16 cellular contexts compared by ENCODE assay signal in genomic region chr4:156228706-156229105, GRCh38.
"Had no signal": no experiment of that assay in that cellular context is flagged by ENCODE, and none has a peak within 500 bp of the region (broad histone marks: within the 10 kb centered on the region; RNA-seq: fewer than 3 reads in every experiment).

No MANE protein-coding gene starts in this region.

- H3K9me3 ChIP-seq: mucosa of descending colon, neutrophil, right atrium auricular region, sigmoid colon had no signal

- H3K4me3 ChIP-seq: coronary artery, mucosa of descending colon, right atrium auricular region, sigmoid colon had no signal

- DNase-seq: effector CD4-positive, alpha-beta T cell; foreskin keratinocyte; immature natural killer cell; kidney; left colon; mucosa of descending colon; naive thymus-derived CD8-positive, alpha-beta T cell; posterior cingulate gyrus; sigmoid colon; small intestine; stimulated activated CD4-positive, alpha-beta T cell treated with anti-CD3 and anti-CD28 coated beads, Interleukin-2, amount 100 ng/mL, for 48 hours; stimulated activated naive CD4-positive, alpha-beta T cell treated with Interleukin-2 at 50 U/mL for 16 hours; trophoblast cell had no signal

- H3K27ac ChIP-seq: coronary artery, foreskin keratinocyte, neutrophil, right atrium auricular region, sigmoid colon had no signal

- H3K4me1 ChIP-seq: foreskin keratinocyte, right atrium auricular region had no signal

- ATAC-seq: foreskin keratinocyte; left colon; mucosa of descending colon; naive thymus-derived CD8-positive, alpha-beta T cell had no signal

- H3K36me3 ChIP-seq: neutrophil, right atrium auricular region, sigmoid colon had no signal

- H3K27me3 ChIP-seq: foreskin keratinocyte, neutrophil, right atrium auricular region, sigmoid colon had no signal
